ENCODE assay signal across 11 cellular contexts in genomic region chr6:159983641-159984080, GRCh38. TPM values are rescaled to one million over a fixed set of nuclear protein-coding genes. Genes with fewer than 3 reads are reported as not detected.
A peak's percentile ranks its signal among the peaks of the same experiment; 100 is the strongest.
DNase-seq lines count a peak whose midpoint lies in the region; ATAC-seq and TF ChIP-seq lines count a peak whose summit lies in the region.
"Had no signal": no experiment of that assay in that cellular context is flagged by ENCODE, and none has a peak within 500 bp of the region (broad histone marks: within the 10 kb centered on the region; RNA-seq: fewer than 3 reads in every experiment).

No MANE protein-coding gene starts in this region.

- no peak overlapping the region for H2BK12ac ChIP-seq in H9 (ENCODE audit: insufficient read length, low read depth, low read length)

- CTCF ChIA-PET in activated B cell treated with CpG ODN at 0.5 μM for 24 hours (lab: Charles Lee) = no interaction called here

- no peak overlapping the region for H3K4me2 ChIP-seq in H9 (ENCODE audit: insufficient read depth, insufficient read length, low read length)

- no peak overlapping the region for H2AFZ ChIP-seq in H9 (ENCODE audit: low read length)

- H3K27ac Mint-ChIP-seq in activated naive CD4-positive, alpha-beta T cell treated with anti-CD3 and anti-CD28 coated beads, Interleukin-2, amount 50 U/mL, for 24 hours = peak overlapping the region; percentile 91
- H3K27ac Mint-ChIP-seq in activated B cell treated with CpG ODN at 0.5 μM for 24 hours = peak overlapping the region; percentile 30
- H3K27ac Mint-ChIP-seq in type B pancreatic cell = peak overlapping the region; percentile 4
- peak overlapping the region in 1 of 3 experiments; percentile 1; a peak in 1 of 7 replicates for H3K27ac Mint-ChIP-seq in H9

- peaks cover 4% of the 10 kb centered on the region for H3K36me3 Mint-ChIP-seq in activated naive CD4-positive, alpha-beta T cell treated with anti-CD3 and anti-CD28 coated beads, Interleukin-2, amount 50 U/mL, for 24 hours
- H3K36me3 Mint-ChIP-seq in activated B cell treated with CpG ODN at 0.5 μM for 24 hours (ENCODE audit: low read depth) (peaks cover 1% of the 10 kb centered on the region), type B pancreatic cell (no peaks in the 10 kb centered on the region), H9 (ENCODE audit: insufficient read depth in 1 of 3, low read depth in 3 of 3) (no peaks in the 10 kb centered on the region)

- 37% methylated on average over 2 of the region's 2 CpGs for WGBS in right cardiac atrium
- WGBS in H9 (ENCODE audit: extremely low coverage, insufficient read length, low lambda C conversion rate) = no CpG with 5 or more reads among the region's 2 CpGs

- H4K5ac ChIP-seq in H9 (ENCODE audit: insufficient read length, low read depth, low read length) = no peak overlapping the region

- H3K9me3 Mint-ChIP-seq in activated naive CD4-positive, alpha-beta T cell treated with anti-CD3 and anti-CD28 coated beads, Interleukin-2, amount 50 U/mL, for 24 hours = peaks cover 5% of the 10 kb centered on the region
- H3K9me3 Mint-ChIP-seq in activated B cell treated with CpG ODN at 0.5 μM for 24 hours = no peaks in the 10 kb centered on the region
- no peaks in the 10 kb centered on the region for H3K9me3 Mint-ChIP-seq in type B pancreatic cell
- H3K9me3 Mint-ChIP-seq in H9 = no peaks in the 10 kb centered on the region

- peaks cover 93% of the 10 kb centered on the region for H3K4me1 Mint-ChIP-seq in activated naive CD4-positive, alpha-beta T cell treated with anti-CD3 and anti-CD28 coated beads, Interleukin-2, amount 50 U/mL, for 24 hours
- H3K4me1 Mint-ChIP-seq in activated B cell treated with CpG ODN at 0.5 μM for 24 hours (peaks cover 75% of the 10 kb centered on the region), type B pancreatic cell (ENCODE audit: unreplicated experiment) (peaks cover 44% of the 10 kb centered on the region), H9 (peaks cover 42 to 46% of the 10 kb centered on the region in 2 experiments)

- H3K56ac ChIP-seq in H9 (ENCODE audit: insufficient read length, low read depth, low read length) = no peak overlapping the region

- peaks cover 44% of the 10 kb centered on the region; the same call in 1 of the 2 replicates for H3K79me2 ChIP-seq in H9 (ENCODE audit: insufficient read depth, low read length)

- H3K4me1 ChIP-seq in right cardiac atrium (ENCODE audit: control insufficient read depth, insufficient read depth, low read length) (peaks cover 24% of the 10 kb centered on the region), H9 (ENCODE audit: insufficient read depth, low read length) (peaks cover 9% of the 10 kb centered on the region; the same call in 1 of the 2 replicates)

- no peaks in the 10 kb centered on the region for H3K23me2 ChIP-seq in H9 (ENCODE audit: insufficient read length, low read depth, low read length, poor library complexity, severe bottlenecking)

- H2BK120ac ChIP-seq in H9 (ENCODE audit: low read depth, low read length, poor library complexity, severe bottlenecking) = no peak overlapping the region

- H3T11ph ChIP-seq in H9 (ENCODE audit: low read length) = no peak overlapping the region

- ATAC-seq in activated B cell treated with CpG ODN at 0.5 μM for 24 hours (ENCODE audit: low read depth) = no peak
- ATAC-seq in right cardiac atrium = peak; percentile 22 to 35
- no peak for ATAC-seq in omental fat pad (ENCODE audit: low FRiP score)

- POLR2A ChIA-PET in activated B cell treated with CpG ODN at 0.5 μM for 24 hours (lab: Charles Lee) = interaction anchor here (6.9 kb wide), 1 partner anchor 15 kb away, joined by 69 read pairs; the partner anchor contains the start of gene IGF2R

- no peaks in the 10 kb centered on the region for H3K79me1 ChIP-seq in H9 (ENCODE audit: insufficient read depth, low read depth, low read length, poor library complexity, severe bottlenecking)

- H3K23ac ChIP-seq in H9 (ENCODE audit: insufficient read length, low read depth, low read length) = no peak overlapping the region

- H3K9ac ChIP-seq in H9 (ENCODE audit: extremely low read depth, insufficient read length, low read length) = no peak overlapping the region

- no peak overlapping the region for H3K4me3 ChIP-seq in right cardiac atrium (ENCODE audit: low read length)

- intact Hi-C loops in activated B cell treated with CpG ODN at 0.5 μM for 24 hours (cut with micrococcal nuclease) = no loop called here
- intact Hi-C loops in right cardiac atrium (cut with DNase I) = no loop called here

- H3K27me3 ChIP-seq in right cardiac atrium (ENCODE audit: control insufficient read depth, insufficient read depth) (no peaks in the 10 kb centered on the region), H9 (ENCODE audit: insufficient read depth, low read length) (no peaks in the 10 kb centered on the region)

- no peak overlapping the region for H2BK5ac ChIP-seq in H9 (ENCODE audit: insufficient read length, low read length)

- no peaks in the 10 kb centered on the region for H3K27me3 Mint-ChIP-seq in activated naive CD4-positive, alpha-beta T cell treated with anti-CD3 and anti-CD28 coated beads, Interleukin-2, amount 50 U/mL, for 24 hours
- no peaks in the 10 kb centered on the region for H3K27me3 Mint-ChIP-seq in activated B cell treated with CpG ODN at 0.5 μM for 24 hours
- no peaks in the 10 kb centered on the region for H3K27me3 Mint-ChIP-seq in type B pancreatic cell
- no peaks in the 10 kb centered on the region; the same call in 1 of the 2 replicates for H3K27me3 Mint-ChIP-seq in H9 (ENCODE audit: low read depth)

- H4K8ac ChIP-seq in H9 (replicated peaks; ENCODE audit: insufficient read length, low read depth, low read length) = no peak overlapping the region

- TF ChIP-seq CTCF in activated B cell treated with CpG ODN at 0.5 μM for 24 hours (IDR thresholded peaks at IDR 0.05) (no peak), type B pancreatic cell (conservative IDR thresholded peaks at IDR 0.05) (no peak), H9 (conservative IDR thresholded peaks at IDR 0.05) (no peak), omental fat pad (IDR thresholded peaks at IDR 0.05) (no peak)

- H2AK5ac ChIP-seq in H9 (ENCODE audit: insufficient read length, low read length) = no peak overlapping the region

- H2BK15ac ChIP-seq in H9 (ENCODE audit: low read depth, low read length) = no peak overlapping the region

- H4K20me1 ChIP-seq in H9 (ENCODE audit: control insufficient read depth, insufficient read depth, insufficient read length) = peaks cover 4% of the 10 kb centered on the region

- peak overlapping the region; percentile 84 for H3K4me3 Mint-ChIP-seq in activated naive CD4-positive, alpha-beta T cell treated with anti-CD3 and anti-CD28 coated beads, Interleukin-2, amount 50 U/mL, for 24 hours
- H3K4me3 Mint-ChIP-seq in activated B cell treated with CpG ODN at 0.5 μM for 24 hours (peak overlapping the region; percentile 4), type B pancreatic cell (no peak overlapping the region), H9 (no peak overlapping the region)

- no peak for DNase-seq in activated naive CD4-positive, alpha-beta T cell (lab: John Stamatoyannopoulos, UW)
- DNase-seq in activated B cell treated with CpG ODN at 0.5 μM for 24 hours (no peak), right cardiac atrium (no peak), type B pancreatic cell (ENCODE audit: extremely low spot score, unreplicated experiment) (no peak), H9 (no peak), omental fat pad (ENCODE audit: low spot score) (no peak)
- DNase-seq in stimulated activated CD4-positive, alpha-beta T cell treated with anti-CD3 and anti-CD28 coated beads, Interleukin-4, amount 100 ng/mL, for 4 hours = no peak
- DNase-seq: NCI-H510A treated with DMSO at 0.1 percent for 48 hours; stimulated activated CD4-positive, alpha-beta T cell treated with anti-CD3 and anti-CD28 coated beads, Interleukin-15, amount 100 ng/mL, for 24 hours had no signal

- H3K18ac ChIP-seq in H9 (ENCODE audit: insufficient read length, low read depth, low read length) = no peak overlapping the region

- no peak overlapping the region for H3K4ac ChIP-seq in H9 (ENCODE audit: low read depth, low read length)

- H3K9me3 ChIP-seq in right cardiac atrium (ENCODE audit: control insufficient read depth, low read length) = no peaks in the 10 kb centered on the region
- H3K9me3 ChIP-seq in H9 (ENCODE audit: control insufficient read depth, low read depth, low read length) = no peaks in the 10 kb centered on the region

- H4K91ac ChIP-seq in H9 (ENCODE audit: insufficient read length, low read depth, low read length) = no peak overlapping the region

- no peak overlapping the region for H2BK20ac ChIP-seq in H9 (ENCODE audit: low read depth, low read length, poor library complexity, severe bottlenecking)

- H3K27ac ChIP-seq in right cardiac atrium (ENCODE audit: low read length) (no peak overlapping the region), H9 (ENCODE audit: insufficient read length, low read depth, low read length) (no peak overlapping the region)
- H3K27ac ChIP-seq: C4-2B had no signal

- H3K14ac ChIP-seq in H9 (ENCODE audit: insufficient read depth, low read length) = no peak overlapping the region

RNA-seq across cellular contexts. Expression of gene IGF2R, which starts 14.8 kb away (rescaled TPM):
- total RNA-seq in activated B cell treated with CpG ODN at 0.5 μM for 24 hours (69.6 and 79.5 TPM in 2 replicates), right cardiac atrium (10 to 100 TPM; 41.4 to 48.9 (median 46.6) TPM), type B pancreatic cell (ENCODE audit: low replicate concordance) (79.8 and 95.5 TPM in 2 replicates), H9 (2021) (62.9 and 66.7 TPM in 2 replicates), omental fat pad (100 to 1,000 TPM in 3 of 4 donors, 10 to 100 TPM in 1; 69.9 to 131 (median 110) TPM)
- polyA plus RNA-seq in right cardiac atrium = 19.6 TPM

Comparison
In these comparisons a context has a peak if more than half of its experiments do, and no peak if none do; other contexts are left out.
1. H3K4me3 Mint-ChIP-seq: peak in activated naive CD4-positive, alpha-beta T cell treated with anti-CD3 and anti-CD28 coated beads, Interleukin-2, amount 50 U/mL, for 24 hours (single experiment) and activated B cell treated with CpG ODN at 0.5 μM for 24 hours (single experiment); none in type B pancreatic cell (single experiment) and H9 (0 of 2).
2. ATAC-seq: peak in right cardiac atrium (2 of 2); none in activated B cell treated with CpG ODN at 0.5 μM for 24 hours (single experiment) and omental fat pad (single experiment).